8 cellular contexts compared by ENCODE assay signal in genomic region chrX:136268051-136269048, GRCh38. TPM values are rescaled to one million over a fixed set of nuclear protein-coding genes. Genes with fewer than 3 reads are reported as not detected.
DNase-seq lines count a peak whose midpoint lies in the region; ATAC-seq, FAIRE-seq and TF ChIP-seq lines count a peak whose summit lies in the region.

No MANE protein-coding gene starts in this region.

- POLR2A ChIA-PET in CD4-positive, alpha-beta T cell (lab: Charles Lee) = no interaction called here
- POLR2A ChIA-PET in K562 (lab: Yijun Ruan, JAX) = interaction anchor here (1.1 kb wide), 1 partner anchor 11 kb away, joined by 3 read pairs; no protein-coding TSS in a partner anchor

- TF ChIP-seq POLR2A in K562 (conservative IDR thresholded peaks at IDR 0.05) = no peak

- no peak for TF ChIP-seq EP300 in K562 (IDR thresholded peaks at IDR 0.05; ENCODE audit: low read length)

- no peak overlapping the region for H3K4me3 Mint-ChIP-seq in CD4-positive, alpha-beta T cell
- no peak overlapping the region for H3K4me3 Mint-ChIP-seq in T-helper 17 cell

- TF ChIP-seq RAD21 in K562 (CRISPR knock-in tag; conservative IDR thresholded peaks at IDR 0.05 in 1 of 2, IDR thresholded peaks at IDR 0.05 in 1 of 2) = peak; percentile 51 to 73

- FAIRE-seq in GM19239 (lab: Jason Lieb, UNC) (peak; percentile 85), K562 (lab: Jason Lieb, UNC) (peak; percentile 81)

- no peak overlapping the region for H3K4me3 ChIP-seq in K562

- H3K27ac ChIP-seq in CD4-positive, alpha-beta T cell (ENCODE audit: low read depth, low read length) = no peak overlapping the region
- no peak overlapping the region for H3K27ac ChIP-seq in K562 (ENCODE audit: extremely low read depth, low read depth, low read length)

- H3K27me3 ChIP-seq in CD4-positive, alpha-beta T cell (ENCODE audit: control insufficient read depth, insufficient read depth, low read length) = no peaks in the 10 kb centered on the region
- no peaks in the 10 kb centered on the region for H3K27me3 ChIP-seq in K562 (ENCODE audit: control insufficient read depth in 2 of 2, insufficient read depth in 2 of 2, low read length in 2 of 2)

- no peaks in the 10 kb centered on the region for H4K20me1 ChIP-seq in K562 (replicated peaks; ENCODE audit: control insufficient read depth, insufficient read depth, low read length)

- no TSS peak for BruUV-seq in K562 (replicated peaks; lab: Mats Ljungman, UMichigan)

- no peaks in the 10 kb centered on the region for H3K36me3 Mint-ChIP-seq in CD4-positive, alpha-beta T cell (ENCODE audit: low read depth)
- H3K36me3 Mint-ChIP-seq in T-helper 17 cell (ENCODE audit: low read depth) = no peaks in the 10 kb centered on the region

- no peaks in the 10 kb centered on the region for H3K79me2 ChIP-seq in K562 (ENCODE audit: control insufficient read depth, insufficient read depth, low read length)

- no peaks in the 10 kb centered on the region for H3K9me3 ChIP-seq in CD4-positive, alpha-beta T cell (ENCODE audit: control insufficient read depth, low read length)
- no peaks in the 10 kb centered on the region for H3K9me3 ChIP-seq in T-helper 17 cell (ENCODE audit: control insufficient read depth, low read length, poor library complexity, severe bottlenecking)
- H3K9me3 ChIP-seq in K562 (replicated peaks; ENCODE audit: control insufficient read depth, insufficient read depth, low read depth, low read length) = no peaks in the 10 kb centered on the region

- no peaks in the 10 kb centered on the region for H3K9me1 ChIP-seq in K562 (ENCODE audit: control insufficient read depth, insufficient read depth, low read length)

- ATAC-seq in CD4-positive, alpha-beta T cell (ENCODE audit: poor library complexity) = peak; percentile 60
- ATAC-seq in T-helper 17 cell (peak; percentile 54), K562 (peak; percentile 87), HG03565 (IDR thresholded peaks at IDR 0.05; ENCODE audit: unreplicated experiment) (no peak)

- no peak overlapping the region for H3K27ac Mint-ChIP-seq in CD4-positive, alpha-beta T cell
- H3K27ac Mint-ChIP-seq in T-helper 17 cell = no peak overlapping the region

- CTCF ChIA-PET in CD4-positive, alpha-beta T cell (lab: Charles Lee) = interaction anchor here (0.8 to 3.1 kb wide), 5 partner anchors 9 to 240 kb away, joined by 3 to 14 read pairs (median 3); no protein-coding TSS in a partner anchor
- CTCF ChIA-PET in K562 (lab: Yijun Ruan, JAX; ENCODE audit: low intra/inter-chr PET ratio) = interaction anchor here (0.8 kb wide), 1 partner anchor 100 kb away, joined by 3 read pairs; no protein-coding TSS in a partner anchor

- no peak overlapping the region for H3K9ac ChIP-seq in K562 (ENCODE audit: insufficient read depth in 1 of 2, low read depth in 2 of 2, low read length in 2 of 2)

- H3K9me3 Mint-ChIP-seq in CD4-positive, alpha-beta T cell = no peaks in the 10 kb centered on the region

- no peak overlapping the region for H3K4me2 ChIP-seq in K562 (ENCODE audit: insufficient read depth, low read length)

- H3K4me1 Mint-ChIP-seq in CD4-positive, alpha-beta T cell (ENCODE audit: low read depth) = no peaks in the 10 kb centered on the region
- H3K4me1 Mint-ChIP-seq in T-helper 17 cell = peaks cover under 1% of the 10 kb centered on the region

- in situ Hi-C loops in K562 (cut with MboI) = no loop called here

- peak; percentile 9 to 43 (median 20) for DNase-seq in CD4-positive, alpha-beta T cell
- DNase-seq in GM19239 (ENCODE audit: insufficient read length, low spot score) (no peak), Kasumi-1 (lab: John Stamatoyannopoulos, UW) (peak; percentile 35 to 46), T-helper 17 cell (peak in 2 of 3 donors; percentile 9 to 21), K562 (ENCODE audit: extremely low read depth in 1 of 4, low spot score in 3 of 4) (peak; percentile 27 to 52 (median 50)), left kidney (ENCODE audit: low read depth, low spot score) (peak; percentile 55)
- peak; percentile 11 for DNase-seq in stimulated activated CD8-positive, alpha-beta memory T cell treated with anti-CD3 and anti-CD28 coated beads, Interleukin-4, amount 100 ng/mL, for 24 hours (ENCODE audit: low read depth)

- H3K4me1 ChIP-seq in K562 (replicated peaks in 1 of 2; ENCODE audit: control insufficient read depth in 2 of 2, insufficient read depth in 2 of 2, low read length in 2 of 2) = no peaks in the 10 kb centered on the region

- intact Hi-C loops in CD4-positive, alpha-beta T cell (cut with DNase I, micrococcal nuclease) = loop anchor here (1.0 to 10.0 kb wide), 5 partner anchors 64 to 429 kb away; no protein-coding TSS in a partner anchor
- intact Hi-C loops in K562 (cut with micrococcal nuclease) = loop anchor here (1.0 to 5.0 kb wide), 2 partner anchors 56 to 102 kb away; no protein-coding TSS in a partner anchor

- no peak overlapping the region for H2AFZ ChIP-seq in K562 (ENCODE audit: low read depth, low read length)

- H3K36me3 ChIP-seq in K562 (ENCODE audit: control insufficient read depth, insufficient read depth, low read length) = no peaks in the 10 kb centered on the region

- 28% methylated on average over 4 of the region's 5 CpGs for WGBS in K562 (ENCODE audit: insufficient coverage, low coverage, missing lambda C conversion rate)

- H3K27me3 Mint-ChIP-seq in CD4-positive, alpha-beta T cell = no peaks in the 10 kb centered on the region
- no peaks in the 10 kb centered on the region for H3K27me3 Mint-ChIP-seq in T-helper 17 cell

- TF ChIP-seq CTCF in CD4-positive, alpha-beta T cell (IDR thresholded peaks at IDR 0.05) = peak; percentile 64
- TF ChIP-seq CTCF in K562 (IDR thresholded peaks at IDR 0.05 in 2 of 3, conservative IDR thresholded peaks at IDR 0.05 in 1 of 3; ENCODE audit: insufficient read depth in 2 of 3, low read depth in 1 of 3, low read length in 3 of 3) = peak; percentile 66 to 73 (median 71)

TF ChIP-seq in K562, 482 proteins besides CTCF, POLR2A, EP300 and RAD21 (continues in another document):
- TF ChIP-seq CEBPG (CRISPR knock-in tag; IDR thresholded peaks at IDR 0.05) = no peak
- TF ChIP-seq CEBPG (tag; conservative IDR thresholded peaks at IDR 0.05 in 1 of 2, IDR thresholded peaks at IDR 0.05 in 1 of 2) = peak in 1 of 2 experiments; percentile 53; a peak in 2 of 4 replicates
- TF ChIP-seq SPI1 (IDR thresholded peaks at IDR 0.05; ENCODE audit: borderline replicate concordance, low read depth, low read length) = no peak
- no peak for TF ChIP-seq PHB2 (IDR thresholded peaks at IDR 0.05; ENCODE audit: low read depth)
- no peak for TF ChIP-seq MAFF (IDR thresholded peaks at IDR 0.05; ENCODE audit: low read length)

RNA-seq across cellular contexts. Expression of gene MAP7D3, which starts 17.1 kb away (rescaled TPM):
- total RNA-seq in CD4-positive, alpha-beta T cell = 1 to 10 TPM; 3.2 to 3.7 TPM
- total RNA-seq in T-helper 17 cell (1 to 10 TPM; 6.0 to 6.7 TPM), K562 (2014; rRNA removed) (23.0 and 27.7 TPM in 2 replicates), K562 (2014; rRNA removed; fragmentation: Illumina TruSeq; extraction: Trizol) (19.6 and 20.9 TPM in 2 replicates), K562 (2015; rRNA removed; fragmentation: Illumina TruSeq; extraction: Trizol) (22.0 TPM in 2 replicates), K562 (2021) (12.6 and 13.3 TPM in 2 replicates)
- total RNA-seq in K562 (2011; cell fraction: chromatin; rRNA removed; ENCODE audit: low replicate concordance) = 6.7 and 33.1 TPM in 2 replicates
- total RNA-seq in K562 (2011; cell fraction: nucleolus; rRNA removed) = 4.7 and 5.2 TPM in 2 replicates
- 10.0 and 14.1 TPM in 2 replicates for total RNA-seq in K562 (2011; cell fraction: nucleoplasm; rRNA removed)
- polyA plus RNA-seq in K562 (2011; rRNA removed) (6.9 and 13.2 TPM in 2 replicates), K562 (2014; fragmentation: Illumina TruSeq; extraction: Trizol) (15.7 and 20.2 TPM in 2 replicates), K562 (2014; fragmentation: Nextera tagmentation; extraction: Ambion mirVana) (1 to 10 TPM; 9.4 to 9.9 TPM), K562 (2014; rRNA removed) (14.0 and 20.0 TPM in 2 replicates)
- polyA plus RNA-seq in K562 (2011; cell fraction: cytosol; rRNA removed) = 3.1 and 4.2 TPM in 2 replicates
- polyA plus RNA-seq in K562 (2011; cell fraction: nucleus; rRNA removed) = 7.7 and 12.7 TPM in 2 replicates
- 8.8 and 13.2 TPM in 2 replicates for polyA plus RNA-seq in K562 (2012)
- polyA minus RNA-seq in K562 (2011; rRNA and poly(A)+ RNA removed) = 6.6 and 13.2 TPM in 2 replicates
- polyA minus RNA-seq in K562 (2011; cell fraction: cytosol; rRNA and poly(A)+ RNA removed) = 4.6 and 8.1 TPM in 2 replicates
- 7.5 and 8.6 TPM in 2 replicates for polyA minus RNA-seq in K562 (2011; cell fraction: nucleus; rRNA and poly(A)+ RNA removed)

RNA-seq across cellular contexts. Expression of gene ADGRG4, which starts 32.4 kb away (rescaled TPM):
- not detected for total RNA-seq in CD4-positive, alpha-beta T cell
- not detected for total RNA-seq in T-helper 17 cell
- total RNA-seq in K562 (2011; cell fraction: chromatin; rRNA removed; ENCODE audit: low replicate concordance) = not detected in 2 replicates
- total RNA-seq in K562 (2011; cell fraction: nucleolus; rRNA removed) = not detected in 2 replicates
- total RNA-seq in K562 (2011; cell fraction: nucleoplasm; rRNA removed) = not detected in 2 replicates
- not detected in 2 replicates for total RNA-seq in K562 (2014; rRNA removed)
- not detected in 2 replicates for total RNA-seq in K562 (2014; rRNA removed; fragmentation: Illumina TruSeq; extraction: Trizol)
- total RNA-seq in K562 (2015; rRNA removed; fragmentation: Illumina TruSeq; extraction: Trizol) = not detected in 2 replicates
- total RNA-seq in K562 (2021) = not detected in 2 replicates
- not detected in 2 replicates for polyA plus RNA-seq in K562 (2011; rRNA removed)
- not detected in 2 replicates for polyA plus RNA-seq in K562 (2011; cell fraction: cytosol; rRNA removed)
- not detected in 2 replicates for polyA plus RNA-seq in K562 (2011; cell fraction: nucleus; rRNA removed)
- not detected in 2 replicates for polyA plus RNA-seq in K562 (2012)
- polyA plus RNA-seq in K562 (2014; fragmentation: Illumina TruSeq; extraction: Trizol) = not detected in 2 replicates
- not detected for polyA plus RNA-seq in K562 (2014; fragmentation: Nextera tagmentation; extraction: Ambion mirVana)
- polyA plus RNA-seq in K562 (2014; rRNA removed) = not detected in 2 replicates
- polyA minus RNA-seq in K562 (2011; rRNA and poly(A)+ RNA removed) = not detected in 2 replicates
- not detected in 2 replicates for polyA minus RNA-seq in K562 (2011; cell fraction: cytosol; rRNA and poly(A)+ RNA removed)
- not detected in 2 replicates for polyA minus RNA-seq in K562 (2011; cell fraction: nucleus; rRNA and poly(A)+ RNA removed)
